8 cellular contexts compared by ENCODE assay signal in genomic region chr9:86202338-86202882, GRCh38. TPM values are rescaled to one million over a fixed set of nuclear protein-coding genes. Genes with fewer than 3 reads are reported as not detected.
DNase-seq lines count a peak whose midpoint lies in the region; ATAC-seq and TF ChIP-seq lines count a peak whose summit lies in the region.

No MANE protein-coding gene starts in this region.

- peaks cover 5% of the 10 kb centered on the region for H3K27me3 ChIP-seq in AG04450 (ENCODE audit: control insufficient read depth, insufficient read depth, low read length)

- peak; percentile 78 for ATAC-seq in HG02938 (IDR thresholded peaks at IDR 0.05; ENCODE audit: unreplicated experiment)

- H3K9me3 Mint-ChIP-seq in activated T-helper 1 cell treated with anti-CD3 and anti-CD28 coated beads, Interleukin-12 subunit alpha, Interleukin-12 subunit beta, Interleukin-2, Interleukin-4 antibody, amounts not matched to agents 30 ng/mL and 10 ng/mL and 1 ng/mL, durations not matched to agents 14 hours and 24 hours and 36 hours, result no peaks in the 10 kb centered on the region

- no peaks in the 10 kb centered on the region for H3K4me1 Mint-ChIP-seq in activated T-helper 1 cell treated with anti-CD3 and anti-CD28 coated beads, Interleukin-12 subunit alpha, Interleukin-12 subunit beta, Interleukin-2, Interleukin-4 antibody, amounts not matched to agents 30 ng/mL and 10 ng/mL and 1 ng/mL, durations not matched to agents 14 hours and 24 hours and 36 hours (ENCODE audit: low read depth)

- no peaks in the 10 kb centered on the region for H3K9me3 ChIP-seq in AG04450 (ENCODE audit: control insufficient read depth, insufficient read depth, low read length)

- DNase-seq in AG04450 (ENCODE audit: low read depth, low spot score) (peak; percentile 20), GM12864 (ENCODE audit: low read depth) (peak; percentile 13), NCI-H2227 (lab: John Stamatoyannopoulos, UW; ENCODE audit: unreplicated experiment) (peak; percentile 20), globus pallidus (ENCODE audit: low spot score) (peak; percentile 30), putamen (ENCODE audit: low spot score) (peak; percentile 8), GF-D8 (lab: John Stamatoyannopoulos, UW) (no peak)
- DNase-seq in activated T-helper 1 cell treated with anti-CD3 and anti-CD28 coated beads, Interleukin-12 subunit alpha, Interleukin-12 subunit beta, Interleukin-2, Interleukin-4 antibody, amounts not matched to agents 30 ng/mL and 10 ng/mL and 1 ng/mL, durations not matched to agents 14 hours and 24 hours and 36 hours (ENCODE audit: low spot score), result peak; percentile 1

- H3K36me3 Mint-ChIP-seq in activated T-helper 1 cell treated with anti-CD3 and anti-CD28 coated beads, Interleukin-12 subunit alpha, Interleukin-12 subunit beta, Interleukin-2, Interleukin-4 antibody, amounts not matched to agents 30 ng/mL and 10 ng/mL and 1 ng/mL, durations not matched to agents 14 hours and 24 hours and 36 hours (ENCODE audit: low read depth), result no peaks in the 10 kb centered on the region

- CTCF ChIA-PET in AG04450 (lab: Charles Lee), result interaction anchor here (0.6 to 2.9 kb wide), 46 partner anchors 9 to 1123 kb away, joined by 3 to 27 read pairs (median 5); no protein-coding TSS in a partner anchor

- H3K4me3 Mint-ChIP-seq in activated T-helper 1 cell treated with anti-CD3 and anti-CD28 coated beads, Interleukin-12 subunit alpha, Interleukin-12 subunit beta, Interleukin-2, Interleukin-4 antibody, amounts not matched to agents 30 ng/mL and 10 ng/mL and 1 ng/mL, durations not matched to agents 14 hours and 24 hours and 36 hours, result no peak overlapping the region

- H3K27ac Mint-ChIP-seq in activated T-helper 1 cell treated with anti-CD3 and anti-CD28 coated beads, Interleukin-12 subunit alpha, Interleukin-12 subunit beta, Interleukin-2, Interleukin-4 antibody, amounts not matched to agents 30 ng/mL and 10 ng/mL and 1 ng/mL, durations not matched to agents 14 hours and 24 hours and 36 hours, result no peak overlapping the region

- intact Hi-C loops in activated T-helper 1 cell treated with anti-CD3 and anti-CD28 coated beads, Interleukin-12 subunit alpha, Interleukin-12 subunit beta, Interleukin-2, Interleukin-4 antibody, amounts not matched to agents 30 ng/mL and 10 ng/mL and 1 ng/mL, durations not matched to agents 14 hours and 24 hours and 36 hours (cut with micrococcal nuclease), result loop anchor here (5.0 kb wide), 1 partner anchor 80 kb away; the partner anchor contains the start of gene ISCA1

- H3K27ac ChIP-seq in AG04450 (ENCODE audit: low read depth, low read length), result no peak overlapping the region

- TF ChIP-seq CTCF in AG04450 (IDR thresholded peaks at IDR 0.05; ENCODE audit: low read depth, low read length), result peak; percentile 86
- TF ChIP-seq CTCF in GM12864 (IDR thresholded peaks at IDR 0.05; ENCODE audit: low read depth, low read length, missing control alignments), result peak; percentile 75

- POLR2A ChIA-PET in AG04450 (lab: Yijun Ruan, JAX), result interaction anchor here (0.6 to 0.8 kb wide), 2 partner anchors 82 to 102 kb away, joined by 3 read pairs; no protein-coding TSS in a partner anchor

- H3K4me3 ChIP-seq in AG04450 (ENCODE audit: low read depth, low read length) (no peak overlapping the region), GM12864 (ENCODE audit: low read depth, low read length) (no peak overlapping the region)

- H3K27me3 Mint-ChIP-seq in activated T-helper 1 cell treated with anti-CD3 and anti-CD28 coated beads, Interleukin-12 subunit alpha, Interleukin-12 subunit beta, Interleukin-2, Interleukin-4 antibody, amounts not matched to agents 30 ng/mL and 10 ng/mL and 1 ng/mL, durations not matched to agents 14 hours and 24 hours and 36 hours (ENCODE audit: insufficient read depth), result peaks cover 13% of the 10 kb centered on the region

RNA-seq across cellular contexts. Expression of gene C9orf153, which starts 57.0 kb away (rescaled TPM):
- polyA plus RNA-seq in AG04450 (2011; rRNA removed), result 0.30 TPM in 1 of 2 replicates, not detected in the other
- 0.23 and 0.26 TPM in 2 replicates for polyA minus RNA-seq in AG04450 (2011; rRNA and poly(A)+ RNA removed)
- 0.34 TPM in 1 of 2 replicates, not detected in the other for total RNA-seq in activated T-helper 1 cell treated with anti-CD3 and anti-CD28 coated beads, Interleukin-12 subunit alpha, Interleukin-12 subunit beta, Interleukin-2, Interleukin-4 antibody, amounts not matched to agents 30 ng/mL and 10 ng/mL and 1 ng/mL, durations not matched to agents 14 hours and 24 hours and 36 hours
